12 cellular contexts compared by ENCODE assay signal in the genomic region with DNA sequence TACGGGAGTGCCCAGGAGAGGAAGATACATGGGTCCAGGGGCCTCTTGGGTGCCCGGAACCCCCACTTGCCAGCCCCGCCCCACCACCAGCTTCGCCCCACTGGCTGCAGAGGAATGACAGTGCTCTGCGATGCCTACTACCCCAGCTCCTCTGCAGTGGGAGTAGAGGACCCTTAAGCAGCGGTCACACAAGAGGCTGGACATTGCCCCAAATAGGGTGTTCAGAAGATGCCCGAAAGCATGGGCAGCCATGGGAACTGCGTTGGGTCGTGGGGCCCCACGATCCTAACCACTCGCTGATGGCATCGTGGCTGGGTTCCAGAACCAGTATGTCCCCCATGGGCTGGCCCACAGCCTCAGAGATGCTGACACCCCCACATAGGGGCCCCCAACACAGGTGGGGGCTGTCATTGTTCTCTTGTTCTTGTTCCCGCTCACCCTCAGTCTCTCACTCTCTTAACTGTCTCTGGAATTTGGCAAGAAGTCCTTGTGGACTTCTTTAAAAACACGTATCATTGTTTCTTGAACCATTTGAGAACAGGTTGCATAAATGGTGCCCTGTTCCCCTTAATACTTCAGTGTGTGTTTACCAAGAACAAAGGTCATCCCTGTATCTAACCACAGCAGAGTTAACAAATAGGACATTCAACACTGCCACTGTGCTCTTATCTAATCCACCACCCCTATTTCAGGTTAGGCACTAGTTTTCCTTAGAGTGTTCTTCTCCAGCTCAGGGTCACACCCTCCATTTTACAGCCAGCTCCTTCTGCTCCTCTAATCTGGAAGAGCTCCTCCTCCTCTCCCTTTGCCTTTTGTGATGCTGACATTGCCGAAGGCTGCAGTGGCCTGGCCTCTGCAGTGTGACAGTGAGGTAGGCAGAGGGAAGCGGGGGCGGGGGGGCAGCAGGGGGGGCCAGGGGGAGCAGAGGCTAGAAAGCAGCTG.
DNase-seq lines count a peak whose midpoint lies in the region; ATAC-seq and TF ChIP-seq lines count a peak whose summit lies in the region.
"Had no signal": no experiment of that assay in that cellular context is flagged by ENCODE, and none has a peak within 500 bp of the region (broad histone marks: within the 10 kb centered on the region; RNA-seq: fewer than 3 reads in every experiment).

No MANE protein-coding gene starts in this region.

- no peak for ATAC-seq in gastroesophageal sphincter
- ATAC-seq: activated CD4-positive, alpha-beta T cell treated with anti-CD3 and anti-CD28 coated beads for 36 hours; naive thymus-derived CD8-positive, alpha-beta T cell had no signal

- DNase-seq in H7 (peak; percentile 85), RWPE1 (ENCODE audit: low spot score) (no peak), sigmoid colon (no peak), DMS114 treated with DMSO at 0.1 percent for 48 hours (lab: John Stamatoyannopoulos, UW; ENCODE audit: unreplicated experiment) (no peak), NCI-H69 (lab: John Stamatoyannopoulos, UW) (no peak), C1 segment of cervical spinal cord (lab: John Stamatoyannopoulos, UW) (no peak), activated gamma-delta T cell (lab: John Stamatoyannopoulos, UW) (no peak)
- DNase-seq: activated CD4-positive, alpha-beta T cell treated with anti-CD3 and anti-CD28 coated beads for 36 hours; activated naive CD8-positive, alpha-beta T cell treated with anti-CD3 and anti-CD28 coated beads, Interleukin-2, amount 10 ng/mL, durations not matched to agents 7 days and 5 days; naive thymus-derived CD8-positive, alpha-beta T cell; stimulated activated naive CD4-positive, alpha-beta T cell treated with Interleukin-2 at 50 U/mL for 16 hours had no signal

- H3K9me3 ChIP-seq in gastroesophageal sphincter, result no peaks in the 10 kb centered on the region
- H3K9me3 ChIP-seq in sigmoid colon, result no peaks in the 10 kb centered on the region

- H3K36me3 ChIP-seq in H7 (replicated peaks; ENCODE audit: control insufficient read depth, insufficient read depth, low read length), result no peaks in the 10 kb centered on the region
- peaks cover 0 to 10% of the 10 kb centered on the region in 2 donors for H3K36me3 ChIP-seq in gastroesophageal sphincter
- H3K36me3 ChIP-seq in sigmoid colon, result peaks cover 0 to 2% (median 0%) of the 10 kb centered on the region in 4 donors

- TF ChIP-seq POLR2A in gastroesophageal sphincter (IDR thresholded peaks at IDR 0.05), result no peak
- TF ChIP-seq POLR2A in sigmoid colon (IDR thresholded peaks at IDR 0.05), result no peak

- H3K27me3 ChIP-seq in H7 (ENCODE audit: control insufficient read depth, insufficient read depth, low read length) (no peaks in the 10 kb centered on the region), gastroesophageal sphincter (no peaks in the 10 kb centered on the region), sigmoid colon (no peaks in the 10 kb centered on the region)

- POLR2A ChIA-PET in RWPE1 (lab: Yijun Ruan, JAX; ENCODE audit: low non-redundant PET), result no interaction called here

- no peak for TF ChIP-seq EP300 in gastroesophageal sphincter (IDR thresholded peaks at IDR 0.05)
- TF ChIP-seq EP300 in sigmoid colon (IDR thresholded peaks at IDR 0.05), result no peak

- peaks cover 0 to 68% (median 34%) of the 10 kb centered on the region in 3 donors for H3K4me1 ChIP-seq in gastroesophageal sphincter
- H3K4me1 ChIP-seq in sigmoid colon, result peaks cover 0 to 66% (median 45%) of the 10 kb centered on the region in 4 donors

- 64 to 79% methylated on average over 2 to 3 of the region's 17 CpGs for WGBS in gastroesophageal sphincter (ENCODE audit: low coverage in 1 of 2), 2 donors
- 59 to 86% methylated on average over 17 of the region's 17 CpGs for WGBS in sigmoid colon, 2 donors

- H3K4me3 ChIP-seq in H7 (ENCODE audit: insufficient read depth, low read depth, low read length) (no peak overlapping the region), gastroesophageal sphincter (no peak overlapping the region), sigmoid colon (no peak overlapping the region)

- H3K27ac ChIP-seq in RWPE1 (peak overlapping the region; percentile 83), gastroesophageal sphincter (peak overlapping the region in 3 of 4 donors; percentile 14 to 94 (median 83)), sigmoid colon (peak overlapping the region; percentile 20 to 74 (median 64))

- intact Hi-C loops in sigmoid colon (cut with DNase I), result no loop called here

- CTCF ChIA-PET in RWPE1 (lab: Yijun Ruan, JAX), result interaction anchor here (0.6 kb wide), 1 partner anchor 8 kb away, joined by 4 read pairs; no protein-coding TSS in a partner anchor

- TF ChIP-seq CTCF in RWPE1 (conservative IDR thresholded peaks at IDR 0.05; ENCODE audit: low read depth), result no peak
- TF ChIP-seq CTCF in gastroesophageal sphincter (IDR thresholded peaks at IDR 0.05), result no peak
- TF ChIP-seq CTCF in sigmoid colon (IDR thresholded peaks at IDR 0.05), result no peak
